8 cellular contexts compared by ENCODE assay signal in the genomic region with DNA sequence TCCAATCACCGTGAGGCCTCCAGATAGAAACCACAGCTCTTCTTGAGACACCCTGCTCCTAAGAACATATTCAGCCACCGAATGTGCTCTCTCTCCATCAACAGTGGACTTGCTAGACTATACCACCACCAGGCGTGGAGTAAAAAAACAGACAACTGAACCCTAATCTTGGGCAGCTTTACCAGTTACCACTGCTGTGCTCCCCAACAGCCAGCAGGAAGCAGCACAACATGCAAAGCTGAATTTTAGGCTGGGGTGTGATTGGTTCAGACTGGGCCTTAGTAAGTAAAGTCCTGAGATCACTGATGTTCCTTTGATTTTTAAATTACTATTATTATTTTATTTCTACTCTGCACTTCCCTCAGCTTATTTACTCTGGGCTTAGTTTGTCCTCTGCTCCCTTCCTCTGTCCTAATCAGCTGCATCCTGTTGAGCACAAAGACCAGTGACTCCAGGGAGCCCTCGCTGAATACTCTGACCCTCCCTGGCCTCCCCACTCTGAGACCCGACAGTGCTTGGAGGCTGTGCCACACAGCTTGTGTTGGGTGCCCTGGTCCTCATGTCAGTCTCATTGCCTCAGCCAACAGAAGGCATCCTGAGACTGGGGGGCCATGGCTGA. TPM values are rescaled to one million over a fixed set of nuclear protein-coding genes. Genes with fewer than 3 reads are reported as not detected.
DNase-seq lines count a peak whose midpoint lies in the region; ATAC-seq and TF ChIP-seq lines count a peak whose summit lies in the region.

No MANE protein-coding gene starts in this region.

- no peaks in the 10 kb centered on the region for H3K27me3 Mint-ChIP-seq in activated CD4-positive, alpha-beta memory T cell treated with anti-CD3 and anti-CD28 coated beads for 36 hours

- peaks cover 10% of the 10 kb centered on the region for H3K4me1 Mint-ChIP-seq in activated CD4-positive, alpha-beta memory T cell treated with anti-CD3 and anti-CD28 coated beads for 36 hours (ENCODE audit: low read depth)

- H3K4me3 ChIP-seq in BE2C (ENCODE audit: low read depth, low read length) (no peak overlapping the region), epithelial cell of proximal tubule (ENCODE audit: low read depth, low read length) (no peak overlapping the region)

- no peaks in the 10 kb centered on the region for H3K27me3 ChIP-seq in BE2C

- peak; percentile 37 for DNase-seq in BE2C
- peak; percentile 13 for DNase-seq in NCI-H774 (lab: John Stamatoyannopoulos, UW)
- peak; percentile 77 for DNase-seq in activated CD4-positive, alpha-beta memory T cell treated with anti-CD3 and anti-CD28 coated beads for 36 hours
- DNase-seq in epithelial cell of proximal tubule (ENCODE audit: low read depth) = no peak
- peak in 30 of 56 donors; percentile 11 to 73 (median 30) for DNase-seq in nucleus accumbens (lab: John Stamatoyannopoulos, UW)
- DNase-seq in NK-92 treated with Interleukin-12 subunit alpha and Interleukin-12 subunit beta, amount 100 ng/mL, for 24 hours (lab: John Stamatoyannopoulos, UW) = no peak

- CTCF ChIA-PET in activated CD4-positive, alpha-beta memory T cell treated with anti-CD3 and anti-CD28 coated beads for 36 hours (lab: Charles Lee) = interaction anchor here (0.6 to 4.5 kb wide), 40 partner anchors 9 to 541 kb away, joined by 3 to 56 read pairs (median 4); a partner anchor contains a TSS

- H3K36me3 Mint-ChIP-seq in activated CD4-positive, alpha-beta memory T cell treated with anti-CD3 and anti-CD28 coated beads for 36 hours = no peaks in the 10 kb centered on the region

- no peaks in the 10 kb centered on the region for H3K9me3 Mint-ChIP-seq in activated CD4-positive, alpha-beta memory T cell treated with anti-CD3 and anti-CD28 coated beads for 36 hours

- ATAC-seq in GM21737 (IDR thresholded peaks at IDR 0.05; ENCODE audit: unreplicated experiment) = peak; percentile 46
- no peak for ATAC-seq in GM18520 (IDR thresholded peaks at IDR 0.05; ENCODE audit: unreplicated experiment)

- no peaks in the 10 kb centered on the region for H3K4me1 ChIP-seq in BE2C

- TF ChIP-seq CTCF in BE2C (IDR thresholded peaks at IDR 0.05; ENCODE audit: low read depth, low read length) (peak; percentile 85), epithelial cell of proximal tubule (conservative IDR thresholded peaks at IDR 0.05; ENCODE audit: low read depth, low read length) (peak; percentile 87)

- intact Hi-C loops in activated CD4-positive, alpha-beta memory T cell treated with anti-CD3 and anti-CD28 coated beads for 36 hours (cut with micrococcal nuclease) = loop anchor here (1.0 kb wide), 2 partner anchors 76 to 147 kb away; no protein-coding TSS in a partner anchor

- no peaks in the 10 kb centered on the region for H3K9me3 ChIP-seq in BE2C

- H3K27ac Mint-ChIP-seq in activated CD4-positive, alpha-beta memory T cell treated with anti-CD3 and anti-CD28 coated beads for 36 hours = no peak overlapping the region

- POLR2A ChIA-PET in activated CD4-positive, alpha-beta memory T cell treated with anti-CD3 and anti-CD28 coated beads for 36 hours (lab: Charles Lee) = no interaction called here

- H3K36me3 ChIP-seq in BE2C = no peaks in the 10 kb centered on the region

- H3K4me3 Mint-ChIP-seq in activated CD4-positive, alpha-beta memory T cell treated with anti-CD3 and anti-CD28 coated beads for 36 hours = no peak overlapping the region

RNA-seq across cellular contexts. Expression of a gene that starts 21.9 kb away (rescaled TPM):
- polyA plus RNA-seq in BE2C (2012; ENCODE audit: insufficient read depth, insufficient read length, low read depth) = 24.3 TPM
- 10 to 100 TPM; 68.6 to 72.4 TPM for total RNA-seq in activated CD4-positive, alpha-beta memory T cell treated with anti-CD3 and anti-CD28 coated beads for 36 hours
- 20.9 and 44.9 TPM in 2 replicates for total RNA-seq in epithelial cell of proximal tubule

RNA-seq across cellular contexts. Expression of a gene that starts 25.9 kb away (rescaled TPM):
- 48.0 TPM for polyA plus RNA-seq in BE2C (2012; ENCODE audit: insufficient read depth, insufficient read length, low read depth)
- total RNA-seq in activated CD4-positive, alpha-beta memory T cell treated with anti-CD3 and anti-CD28 coated beads for 36 hours = 100 to 1,000 TPM; 170 to 172 TPM
- 78.1 and 98.3 TPM in 2 replicates for total RNA-seq in epithelial cell of proximal tubule

Comparison
In these comparisons a context has a peak if more than half of its experiments do, and no peak if none do; other contexts are left out.
1. DNase-seq: peak in BE2C (single experiment), NCI-H774 (single experiment), activated CD4-positive, alpha-beta memory T cell treated with anti-CD3 and anti-CD28 coated beads for 36 hours (single experiment) and nucleus accumbens (30 of 56); none in epithelial cell of proximal tubule (single experiment) and NK-92 treated with Interleukin-12 subunit alpha and Interleukin-12 subunit beta, amount 100 ng/mL, for 24 hours (single experiment).